In genomic region chr5:168833936-168834335, GRCh38 we compare ENCODE assay signal across 20 cellular contexts.
DNase-seq lines count a peak whose midpoint lies in the region; FAIRE-seq and TF ChIP-seq lines count a peak whose summit lies in the region.
"Had no signal": no experiment of that assay in that cellular context is flagged by ENCODE, and none has a peak within 500 bp of the region (broad histone marks: within the 10 kb centered on the region; RNA-seq: fewer than 3 reads in every experiment).

No MANE protein-coding gene starts in this region.

- H3K27ac Mint-ChIP-seq in H9: peak overlapping the region in 2 of 3 experiments; percentile 15 to 87; a peak in 3 of 7 replicates
- H3K27ac Mint-ChIP-seq: CD8-positive, alpha-beta T cell had no signal

- H3K4me3 Mint-ChIP-seq in H9: peak overlapping the region in 1 of 2 experiments; percentile 51; a peak in 2 of 5 replicates
- H3K4me3 Mint-ChIP-seq: CD8-positive, alpha-beta T cell had no signal

- peak in 1 of 2 experiments; percentile 22; a peak in 1 of 3 replicates for TF ChIP-seq EP300 in H1 (IDR thresholded peaks at IDR 0.05; ENCODE audit: borderline replicate concordance in 1 of 2, low read depth in 2 of 2, low read length in 2 of 2)

- DNase-seq in ELF-1 (ENCODE audit: low read depth, low spot score) (peak; percentile 37), H9 (peak; percentile 60), H1 (ENCODE audit: low read depth in 1 of 2, low spot score in 2 of 2) (peak; percentile 25 to 55), iPS-NIHi7 (ENCODE audit: extremely low spot score) (peak; percentile 67), NCI-H345 (lab: John Stamatoyannopoulos, UW) (no peak), activated T-cell treated with anti-CD3 and anti-CD28 coated beads for 4 hours (no peak), hepatocyte (ENCODE audit: low spot score) (no peak)
- DNase-seq: Calu3; CD8-positive, alpha-beta T cell; EL; KG1; MV-4-11; NCI-H1417; NCI-H187; NCI-H2107; NCI-H446; Peyer's patch had no signal

- H3K27ac ChIP-seq in H9 (ENCODE audit: insufficient read length, low read depth, low read length) (no peak overlapping the region), H1 (ENCODE audit: low read depth, low read length) (no peak overlapping the region), hepatocyte (no peak overlapping the region)
- H3K27ac ChIP-seq: BLaER1 treated with 17β-estradiol and CSF1 and Interleukin-3, amounts not matched to agents 10 nM and 100 nM; Peyer's patch had no signal

- no peak overlapping the region for H3K18ac ChIP-seq in H9 (ENCODE audit: insufficient read length, low read depth, low read length)
- no peak overlapping the region for H3K18ac ChIP-seq in H1 (ENCODE audit: extremely low read depth, low read length)

- H3K4ac ChIP-seq in H9 (ENCODE audit: low read depth, low read length) (no peak overlapping the region), H1 (replicated peaks; ENCODE audit: insufficient read length, low read depth, low read length) (no peak overlapping the region)

- POLR2A ChIA-PET in H1 (lab: Charles Lee; ENCODE audit: partially characterized antibody): no interaction called here

- WGBS in H9 (ENCODE audit: extremely low coverage, insufficient read length, low lambda C conversion rate): no CpG with 5 or more reads among the region's 4 CpGs
- WGBS in H1 (ENCODE audit: extremely low coverage in 1 of 2, insufficient coverage in 1 of 2, insufficient read length in 1 of 2, insufficient replicate concordance in 2 of 2, low coverage in 1 of 2, low lambda C conversion rate in 2 of 2, missing lambda C conversion rate in 1 of 2), 2 experiments: 2% methylated on average over 4 of the region's 4 CpGs; no CpG with 5 or more reads in 1 of the 2 experiments
- WGBS in hepatocyte (ENCODE audit: low lambda C conversion rate, missing lambda C conversion rate): 58% methylated on average over 4 of the region's 4 CpGs

- H3K4me3 ChIP-seq in H1 (ENCODE audit: extremely low read depth in 1 of 4, insufficient read depth in 2 of 4, low read depth in 3 of 4, low read length in 4 of 4) (no peak overlapping the region), hepatocyte (no peak overlapping the region)
- H3K4me3 ChIP-seq: BLaER1 treated with 17β-estradiol and CSF1 and Interleukin-3, amounts not matched to agents 10 nM and 100 nM; Peyer's patch had no signal

- H3K27me3 Mint-ChIP-seq in H9 (ENCODE audit: low read depth): peaks cover 99% of the 10 kb centered on the region

- no peaks in the 10 kb centered on the region for H3K9me3 ChIP-seq in H9 (ENCODE audit: control insufficient read depth, low read depth, low read length)
- H3K9me3 ChIP-seq in H1 (ENCODE audit: insufficient read depth in 2 of 2, low read depth in 1 of 2, low read length in 1 of 2): no peaks in the 10 kb centered on the region
- H3K9me3 ChIP-seq in hepatocyte (ENCODE audit: low read depth): no peaks in the 10 kb centered on the region
- H3K9me3 ChIP-seq: BLaER1 treated with 17β-estradiol and CSF1 and Interleukin-3, amounts not matched to agents 10 nM and 100 nM; Peyer's patch had no signal

- CTCF ChIA-PET in H1 (lab: Charles Lee; ENCODE audit: partially characterized antibody): no interaction called here

- H2AK5ac ChIP-seq in H9 (ENCODE audit: insufficient read length, low read length): no peak overlapping the region
- no peak overlapping the region for H2AK5ac ChIP-seq in H1 (ENCODE audit: low read depth, low read length)

- H4K8ac ChIP-seq in H9 (replicated peaks; ENCODE audit: insufficient read length, low read depth, low read length) (no peak overlapping the region), H1 (ENCODE audit: extremely low read depth, insufficient read depth, low read length) (no peak overlapping the region)

- H4K20me1 ChIP-seq in H9 (ENCODE audit: control insufficient read depth, insufficient read depth, insufficient read length) (no peaks in the 10 kb centered on the region), H1 (replicated peaks in 1 of 2; ENCODE audit: control insufficient read depth in 1 of 2, insufficient read depth in 2 of 2, low read length in 2 of 2) (peaks cover 1 to 2% of the 10 kb centered on the region in 2 experiments), hepatocyte (ENCODE audit: insufficient read depth, poor library complexity, severe bottlenecking) (no peaks in the 10 kb centered on the region)
- H4K20me1 ChIP-seq: BLaER1 treated with 17β-estradiol and CSF1 and Interleukin-3, amounts not matched to agents 10 nM and 100 nM had no signal

- no peak overlapping the region for H3K9ac ChIP-seq in H9 (ENCODE audit: extremely low read depth, insufficient read length, low read length)
- no peak overlapping the region for H3K9ac ChIP-seq in H1 (replicated peaks in 1 of 4; ENCODE audit: extremely low read depth in 1 of 4, low read depth in 3 of 4, low read length in 3 of 4)
- H3K9ac ChIP-seq: BLaER1 treated with 17β-estradiol and CSF1 and Interleukin-3, amounts not matched to agents 10 nM and 100 nM had no signal

- H3K4me2 ChIP-seq in H9 (ENCODE audit: insufficient read depth, insufficient read length, low read length) (no peak overlapping the region), H1 (ENCODE audit: insufficient read depth in 1 of 2, low read depth in 2 of 2, low read length in 2 of 2) (peak overlapping the region in 1 of 2 experiments; percentile 38; a peak in 1 of 4 replicates), hepatocyte (no peak overlapping the region)
- H3K4me2 ChIP-seq: BLaER1 treated with 17β-estradiol and CSF1 and Interleukin-3, amounts not matched to agents 10 nM and 100 nM had no signal

- H3K79me1 ChIP-seq in H9 (ENCODE audit: insufficient read depth, low read depth, low read length, poor library complexity, severe bottlenecking) (no peaks in the 10 kb centered on the region), H1 (ENCODE audit: low read depth, low read length) (no peaks in the 10 kb centered on the region)

- H2BK15ac ChIP-seq in H9 (ENCODE audit: low read depth, low read length): no peak overlapping the region
- H2BK15ac ChIP-seq in H1 (ENCODE audit: low read length): no peak overlapping the region

- H3K4me1 Mint-ChIP-seq in H9: peaks cover 18 to 19% of the 10 kb centered on the region in 2 experiments

- H4K5ac ChIP-seq in H9 (ENCODE audit: insufficient read length, low read depth, low read length) (no peak overlapping the region), H1 (ENCODE audit: insufficient read length, low read depth, low read length) (no peak overlapping the region)

- no peaks in the 10 kb centered on the region for H3K36me3 Mint-ChIP-seq in H9 (ENCODE audit: insufficient read depth in 1 of 3, low read depth in 3 of 3)
- H3K36me3 Mint-ChIP-seq: CD8-positive, alpha-beta T cell had no signal

- no peak overlapping the region for H2BK12ac ChIP-seq in H9 (ENCODE audit: insufficient read length, low read depth, low read length)
- no peak overlapping the region for H2BK12ac ChIP-seq in H1 (ENCODE audit: low read depth, low read length)

- no peak overlapping the region for H3K56ac ChIP-seq in H9 (ENCODE audit: insufficient read length, low read depth, low read length)
- no peak overlapping the region for H3K56ac ChIP-seq in H1 (replicated peaks; ENCODE audit: insufficient read length, low read depth, low read length)

- peaks cover 3% of the 10 kb centered on the region; the same call in 1 of the 2 replicates for H3K4me1 ChIP-seq in H9 (ENCODE audit: insufficient read depth, low read length)
- peaks cover 0 to 11% (median 5%) of the 10 kb centered on the region in 4 experiments; a peak in 4 of 7 replicates for H3K4me1 ChIP-seq in H1 (replicated peaks in 1 of 4; ENCODE audit: control insufficient read depth in 3 of 4, insufficient read depth in 4 of 4, low read length in 3 of 4)
- no peaks in the 10 kb centered on the region for H3K4me1 ChIP-seq in hepatocyte (ENCODE audit: insufficient read depth)
- H3K4me1 ChIP-seq: Peyer's patch had no signal

- H3K23ac ChIP-seq in H9 (ENCODE audit: insufficient read length, low read depth, low read length) (no peak overlapping the region), H1 (ENCODE audit: insufficient read length) (no peak overlapping the region)

- no peak overlapping the region for H2BK20ac ChIP-seq in H9 (ENCODE audit: low read depth, low read length, poor library complexity, severe bottlenecking)
- no peak overlapping the region for H2BK20ac ChIP-seq in H1 (ENCODE audit: low read length)

- no peaks in the 10 kb centered on the region for H3K36me3 ChIP-seq in H1 (ENCODE audit: control insufficient read depth in 2 of 4, insufficient read depth in 4 of 4, low read length in 3 of 4)
- no peaks in the 10 kb centered on the region for H3K36me3 ChIP-seq in hepatocyte (replicated peaks; ENCODE audit: insufficient read depth, low read depth)
- H3K36me3 ChIP-seq: BLaER1 treated with 17β-estradiol and CSF1 and Interleukin-3, amounts not matched to agents 10 nM and 100 nM; Peyer's patch had no signal

- H2BK5ac ChIP-seq in H9 (ENCODE audit: insufficient read length, low read length) (no peak overlapping the region), H1 (ENCODE audit: low read depth, low read length) (no peak overlapping the region)

- TF ChIP-seq RAD21 in H1 (IDR thresholded peaks at IDR 0.05 in 1 of 2, conservative IDR thresholded peaks at IDR 0.05 in 1 of 2; ENCODE audit: low read depth in 2 of 2, low read length in 2 of 2): no peak; a peak in 1 of 4 replicates

- no peaks in the 10 kb centered on the region for H3K79me2 ChIP-seq in H9 (ENCODE audit: insufficient read depth, low read length)
- H3K79me2 ChIP-seq in H1 (ENCODE audit: control insufficient read depth in 1 of 2, insufficient read depth in 2 of 2, low read length in 2 of 2): no peaks in the 10 kb centered on the region
- no peaks in the 10 kb centered on the region for H3K79me2 ChIP-seq in hepatocyte

- H3K9me2 ChIP-seq in hepatocyte (replicated peaks; ENCODE audit: insufficient read depth): no peaks in the 10 kb centered on the region

- no peak overlapping the region for H3T11ph ChIP-seq in H9 (ENCODE audit: low read length)

- no peak for TF ChIP-seq CTCF in H9 (conservative IDR thresholded peaks at IDR 0.05)
- no peak for TF ChIP-seq CTCF in H1 (IDR thresholded peaks at IDR 0.05; ENCODE audit: control extremely low read depth in 1 of 3, insufficient read depth in 1 of 3, low read depth in 1 of 3, low read length in 3 of 3)
- TF ChIP-seq CTCF in hepatocyte (IDR thresholded peaks at IDR 0.05; ENCODE audit: poor library complexity): no peak

- TF ChIP-seq POLR2A in H1 (IDR thresholded peaks at IDR 0.05; ENCODE audit: control extremely low read depth in 1 of 2, low read depth in 2 of 2, low read length in 2 of 2): no peak

- H4K91ac ChIP-seq in H9 (ENCODE audit: insufficient read length, low read depth, low read length): no peak overlapping the region
- H4K91ac ChIP-seq in H1 (replicated peaks; ENCODE audit: insufficient read length, low read length): no peak overlapping the region

- H2AFZ ChIP-seq in H9 (ENCODE audit: low read length) (no peak overlapping the region), H1 (ENCODE audit: low read length) (no peak overlapping the region), hepatocyte (no peak overlapping the region)

- H3K27me3 ChIP-seq in H9 (ENCODE audit: insufficient read depth, low read length) (peaks cover 25% of the 10 kb centered on the region; the same call in 1 of the 2 replicates), H1 (replicated peaks in 1 of 4; ENCODE audit: control insufficient read depth in 3 of 4, extremely low read depth in 1 of 4, insufficient read depth in 3 of 4, low read length in 3 of 4) (peaks cover 20 to 65% (median 53%) of the 10 kb centered on the region in 4 experiments), hepatocyte (no peaks in the 10 kb centered on the region)
- H3K27me3 ChIP-seq: BLaER1 treated with 17β-estradiol and CSF1 and Interleukin-3, amounts not matched to agents 10 nM and 100 nM; Peyer's patch had no signal

- H3K9me3 Mint-ChIP-seq in H9: peaks cover 0 to 5% of the 10 kb centered on the region in 2 experiments; a peak in 1 of 5 replicates
- H3K9me3 Mint-ChIP-seq: CD8-positive, alpha-beta T cell had no signal

- H3K23me2 ChIP-seq in H9 (ENCODE audit: insufficient read length, low read depth, low read length, poor library complexity, severe bottlenecking): no peaks in the 10 kb centered on the region
- H3K23me2 ChIP-seq in H1 (ENCODE audit: low read depth, low read length): no peaks in the 10 kb centered on the region

- no peak overlapping the region for H3K14ac ChIP-seq in H9 (ENCODE audit: insufficient read depth, low read length)
- no peak overlapping the region for H3K14ac ChIP-seq in H1 (ENCODE audit: insufficient read length)

- peak; percentile 82 for FAIRE-seq in H1 (lab: Jason Lieb, UNC)
- FAIRE-seq: GM12892, GM18507 had no signal

- no peak overlapping the region for H2BK120ac ChIP-seq in H9 (ENCODE audit: low read depth, low read length, poor library complexity, severe bottlenecking)
- H2BK120ac ChIP-seq in H1 (replicated peaks; ENCODE audit: low read depth, low read length): no peak overlapping the region

Comparison
In these comparisons a context has a peak if more than half of its experiments do, and no peak if none do; other contexts are left out.
1. DNase-seq: peak in ELF-1 (single experiment), H9 (single experiment), H1 (2 of 2) and iPS-NIHi7 (single experiment); none in NCI-H345 (single experiment), activated T-cell treated with anti-CD3 and anti-CD28 coated beads for 4 hours (single experiment) and hepatocyte (single experiment).